1 cellular context compared by ENCODE assay signal in the genomic region with DNA sequence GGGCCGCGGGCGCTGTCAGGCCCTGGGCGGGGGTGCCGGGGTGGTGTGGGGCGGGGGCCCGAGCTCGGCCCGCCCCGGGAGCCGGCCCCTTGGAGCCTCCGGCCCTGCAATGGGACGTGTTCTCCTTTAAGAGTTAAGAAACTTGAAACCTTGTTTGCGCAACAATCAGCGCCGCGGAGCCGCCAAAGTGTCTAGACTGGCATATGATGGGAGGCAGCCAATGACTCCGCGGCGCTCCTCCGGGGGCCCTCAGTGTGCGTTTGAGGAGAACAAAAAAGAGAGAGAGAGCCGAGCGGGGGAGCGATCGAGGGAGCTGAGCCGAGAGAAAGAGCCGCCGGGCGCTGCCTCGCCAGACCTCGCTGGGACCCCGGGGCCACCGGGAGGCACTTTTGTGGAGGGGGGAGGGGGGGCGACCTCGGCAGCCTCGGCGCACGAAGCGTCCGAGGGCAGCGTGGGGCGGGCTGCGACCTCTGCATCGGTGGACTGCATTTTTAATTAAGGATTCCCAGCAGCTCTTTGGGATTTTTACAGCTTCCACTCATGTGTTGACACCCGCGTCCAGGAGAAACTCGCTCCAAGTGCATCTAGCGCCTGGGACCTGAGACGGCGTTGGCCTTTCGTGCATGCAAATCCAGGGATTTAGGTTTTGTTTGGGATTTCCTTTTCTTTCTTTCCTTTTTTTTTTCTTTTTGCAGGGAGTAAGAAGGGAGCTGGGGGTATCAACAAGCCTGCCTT.
TF ChIP-seq lines count a peak whose summit lies in the region.

A gene (plus strand): TSS at position 202 of the 735 bp plus-strand sequence. CDS start 1,023 bp downstream, outside the sequence.

TF ChIP-seq in K562, 482 proteins besides CTCF, POLR2A, EP300 and RAD21 (continued from another document and continues in another):
- TF ChIP-seq, protein P1, sequence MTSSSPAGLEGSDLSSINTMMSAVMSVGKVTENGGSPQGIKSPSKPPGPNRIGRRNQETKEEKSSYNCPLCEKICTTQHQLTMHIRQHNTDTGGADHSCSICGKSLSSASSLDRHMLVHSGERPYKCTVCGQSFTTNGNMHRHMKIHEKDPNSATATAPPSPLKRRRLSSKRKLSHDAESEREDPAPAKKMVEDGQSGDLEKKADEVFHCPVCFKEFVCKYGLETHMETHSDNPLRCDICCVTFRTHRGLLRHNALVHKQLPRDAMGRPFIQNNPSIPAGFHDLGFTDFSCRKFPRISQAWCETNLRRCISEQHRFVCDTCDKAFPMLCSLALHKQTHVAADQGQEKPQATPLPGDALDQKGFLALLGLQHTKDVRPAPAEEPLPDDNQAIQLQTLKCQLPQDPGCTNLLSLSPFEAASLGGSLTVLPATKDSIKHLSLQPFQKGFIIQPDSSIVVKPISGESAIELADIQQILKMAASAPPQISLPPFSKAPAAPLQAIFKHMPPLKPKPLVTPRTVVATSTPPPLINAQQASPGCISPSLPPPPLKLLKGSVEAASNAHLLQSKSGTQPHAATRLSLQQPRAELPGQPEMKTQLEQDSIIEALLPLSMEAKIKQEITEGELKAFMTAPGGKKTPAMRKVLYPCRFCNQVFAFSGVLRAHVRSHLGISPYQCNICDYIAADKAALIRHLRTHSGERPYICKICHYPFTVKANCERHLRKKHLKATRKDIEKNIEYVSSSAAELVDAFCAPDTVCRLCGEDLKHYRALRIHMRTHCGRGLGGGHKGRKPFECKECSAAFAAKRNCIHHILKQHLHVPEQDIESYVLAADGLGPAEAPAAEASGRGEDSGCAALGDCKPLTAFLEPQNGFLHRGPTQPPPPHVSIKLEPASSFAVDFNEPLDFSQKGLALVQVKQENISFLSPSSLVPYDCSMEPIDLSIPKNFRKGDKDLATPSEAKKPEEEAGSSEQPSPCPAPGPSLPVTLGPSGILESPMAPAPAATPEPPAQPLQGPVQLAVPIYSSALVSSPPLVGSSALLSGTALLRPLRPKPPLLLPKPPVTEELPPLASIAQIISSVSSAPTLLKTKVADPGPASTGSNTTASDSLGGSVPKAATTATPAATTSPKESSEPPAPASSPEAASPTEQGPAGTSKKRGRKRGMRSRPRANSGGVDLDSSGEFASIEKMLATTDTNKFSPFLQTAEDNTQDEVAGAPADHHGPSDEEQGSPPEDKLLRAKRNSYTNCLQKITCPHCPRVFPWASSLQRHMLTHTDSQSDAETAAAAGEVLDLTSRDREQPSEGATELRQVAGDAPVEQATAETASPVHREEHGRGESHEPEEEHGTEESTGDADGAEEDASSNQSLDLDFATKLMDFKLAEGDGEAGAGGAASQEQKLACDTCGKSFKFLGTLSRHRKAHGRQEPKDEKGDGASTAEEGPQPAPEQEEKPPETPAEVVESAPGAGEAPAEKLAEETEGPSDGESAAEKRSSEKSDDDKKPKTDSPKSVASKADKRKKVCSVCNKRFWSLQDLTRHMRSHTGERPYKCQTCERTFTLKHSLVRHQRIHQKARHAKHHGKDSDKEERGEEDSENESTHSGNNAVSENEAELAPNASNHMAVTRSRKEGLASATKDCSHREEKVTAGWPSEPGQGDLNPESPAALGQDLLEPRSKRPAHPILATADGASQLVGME (CRISPR knock-in tag; IDR thresholded peaks at IDR 0.05): no peak
- TF ChIP-seq, protein P2, sequence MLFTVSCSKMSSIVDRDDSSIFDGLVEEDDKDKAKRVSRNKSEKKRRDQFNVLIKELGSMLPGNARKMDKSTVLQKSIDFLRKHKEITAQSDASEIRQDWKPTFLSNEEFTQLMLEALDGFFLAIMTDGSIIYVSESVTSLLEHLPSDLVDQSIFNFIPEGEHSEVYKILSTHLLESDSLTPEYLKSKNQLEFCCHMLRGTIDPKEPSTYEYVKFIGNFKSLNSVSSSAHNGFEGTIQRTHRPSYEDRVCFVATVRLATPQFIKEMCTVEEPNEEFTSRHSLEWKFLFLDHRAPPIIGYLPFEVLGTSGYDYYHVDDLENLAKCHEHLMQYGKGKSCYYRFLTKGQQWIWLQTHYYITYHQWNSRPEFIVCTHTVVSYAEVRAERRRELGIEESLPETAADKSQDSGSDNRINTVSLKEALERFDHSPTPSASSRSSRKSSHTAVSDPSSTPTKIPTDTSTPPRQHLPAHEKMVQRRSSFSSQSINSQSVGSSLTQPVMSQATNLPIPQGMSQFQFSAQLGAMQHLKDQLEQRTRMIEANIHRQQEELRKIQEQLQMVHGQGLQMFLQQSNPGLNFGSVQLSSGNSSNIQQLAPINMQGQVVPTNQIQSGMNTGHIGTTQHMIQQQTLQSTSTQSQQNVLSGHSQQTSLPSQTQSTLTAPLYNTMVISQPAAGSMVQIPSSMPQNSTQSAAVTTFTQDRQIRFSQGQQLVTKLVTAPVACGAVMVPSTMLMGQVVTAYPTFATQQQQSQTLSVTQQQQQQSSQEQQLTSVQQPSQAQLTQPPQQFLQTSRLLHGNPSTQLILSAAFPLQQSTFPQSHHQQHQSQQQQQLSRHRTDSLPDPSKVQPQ (CRISPR knock-in tag; IDR thresholded peaks at IDR 0.05; ENCODE audit: borderline replicate concordance): no peak
- TF ChIP-seq, protein P3, sequence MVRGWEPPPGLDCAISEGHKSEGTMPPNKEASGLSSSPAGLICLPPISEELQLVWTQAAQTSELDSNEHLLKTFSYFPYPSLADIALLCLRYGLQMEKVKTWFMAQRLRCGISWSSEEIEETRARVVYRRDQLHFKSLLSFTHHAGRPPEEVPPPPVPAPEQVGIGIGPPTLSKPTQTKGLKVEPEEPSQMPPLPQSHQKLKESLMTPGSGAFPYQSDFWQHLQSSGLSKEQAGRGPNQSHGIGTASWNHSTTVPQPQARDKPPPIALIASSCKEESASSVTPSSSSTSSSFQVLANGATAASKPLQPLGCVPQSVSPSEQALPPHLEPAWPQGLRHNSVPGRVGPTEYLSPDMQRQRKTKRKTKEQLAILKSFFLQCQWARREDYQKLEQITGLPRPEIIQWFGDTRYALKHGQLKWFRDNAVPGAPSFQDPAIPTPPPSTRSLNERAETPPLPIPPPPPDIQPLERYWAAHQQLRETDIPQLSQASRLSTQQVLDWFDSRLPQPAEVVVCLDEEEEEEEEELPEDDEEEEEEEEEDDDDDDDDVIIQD (CRISPR knock-in tag; IDR thresholded peaks at IDR 0.05): no peak
- TF ChIP-seq SMAD4 (CRISPR knock-in tag; conservative IDR thresholded peaks at IDR 0.05) (peak; percentile 100), SMAD1 (IDR thresholded peaks at IDR 0.05; ENCODE audit: low read depth, low read length, partially characterized antibody) (peak; percentile 39), CSDE1 (IDR thresholded peaks at IDR 0.05) (no peak), GTF2A2 (tag; IDR thresholded peaks at IDR 0.05) (no peak), RBM15 (IDR thresholded peaks at IDR 0.05; ENCODE audit: insufficient read depth, low read length) (no peak), BCL6 (CRISPR knock-in tag; IDR thresholded peaks at IDR 0.05) (no peak), CHD1 (IDR thresholded peaks at IDR 0.05; ENCODE audit: low read length) (peak; percentile 40), NUFIP1 (IDR thresholded peaks at IDR 0.05; ENCODE audit: partially characterized antibody) (no peak), ELF2 (CRISPR knock-in tag; IDR thresholded peaks at IDR 0.05) (no peak), NONO (IDR thresholded peaks at IDR 0.05; ENCODE audit: low read depth in 2 of 2, low read length in 1 of 2) (no peak), XRCC4 (IDR thresholded peaks at IDR 0.05; ENCODE audit: extremely low read depth, insufficient read depth, insufficient read length) (no peak), NR2C2 (CRISPR knock-in tag; IDR thresholded peaks at IDR 0.05) (no peak), NR2C2 (tag; IDR thresholded peaks at IDR 0.05) (no peak), ZNF316 (IDR thresholded peaks at IDR 0.05) (no peak), KDM1A (IDR thresholded peaks at IDR 0.05) (no peak), GABPA (tag; conservative IDR thresholded peaks at IDR 0.05; ENCODE audit: low read depth) (no peak), ZNF253 (CRISPR knock-in tag; conservative IDR thresholded peaks at IDR 0.05) (no peak), MYC (IDR thresholded peaks at IDR 0.05; ENCODE audit: low read depth, low read length) (0 out of 2 replicates have a peak, but pooled peaks have one; percentile 23), MYC (CRISPR knock-in tag; IDR thresholded peaks at IDR 0.05; ENCODE audit: borderline replicate concordance, low read depth) (no peak), NELFE (IDR thresholded peaks at IDR 0.05; ENCODE audit: insufficient read depth, insufficient read length) (no peak), PHF8 (IDR thresholded peaks at IDR 0.05; ENCODE audit: borderline replicate concordance, low read length) (0 out of 2 replicates have a peak, but pooled peaks have one; percentile 12)
- TF ChIP-seq, protein P4, sequence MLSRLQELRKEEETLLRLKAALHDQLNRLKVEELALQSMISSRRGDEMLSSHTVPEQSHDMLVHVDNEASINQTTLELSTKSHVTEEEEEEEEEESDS (CRISPR knock-in tag; IDR thresholded peaks at IDR 0.05): no peak
- TF ChIP-seq, protein P5, sequence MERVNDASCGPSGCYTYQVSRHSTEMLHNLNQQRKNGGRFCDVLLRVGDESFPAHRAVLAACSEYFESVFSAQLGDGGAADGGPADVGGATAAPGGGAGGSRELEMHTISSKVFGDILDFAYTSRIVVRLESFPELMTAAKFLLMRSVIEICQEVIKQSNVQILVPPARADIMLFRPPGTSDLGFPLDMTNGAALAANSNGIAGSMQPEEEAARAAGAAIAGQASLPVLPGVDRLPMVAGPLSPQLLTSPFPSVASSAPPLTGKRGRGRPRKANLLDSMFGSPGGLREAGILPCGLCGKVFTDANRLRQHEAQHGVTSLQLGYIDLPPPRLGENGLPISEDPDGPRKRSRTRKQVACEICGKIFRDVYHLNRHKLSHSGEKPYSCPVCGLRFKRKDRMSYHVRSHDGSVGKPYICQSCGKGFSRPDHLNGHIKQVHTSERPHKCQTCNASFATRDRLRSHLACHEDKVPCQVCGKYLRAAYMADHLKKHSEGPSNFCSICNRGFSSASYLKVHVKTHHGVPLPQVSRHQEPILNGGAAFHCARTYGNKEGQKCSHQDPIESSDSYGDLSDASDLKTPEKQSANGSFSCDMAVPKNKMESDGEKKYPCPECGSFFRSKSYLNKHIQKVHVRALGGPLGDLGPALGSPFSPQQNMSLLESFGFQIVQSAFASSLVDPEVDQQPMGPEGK (CRISPR knock-in tag; IDR thresholded peaks at IDR 0.05; ENCODE audit: borderline replicate concordance): no peak
- TF ChIP-seq, protein P6, sequence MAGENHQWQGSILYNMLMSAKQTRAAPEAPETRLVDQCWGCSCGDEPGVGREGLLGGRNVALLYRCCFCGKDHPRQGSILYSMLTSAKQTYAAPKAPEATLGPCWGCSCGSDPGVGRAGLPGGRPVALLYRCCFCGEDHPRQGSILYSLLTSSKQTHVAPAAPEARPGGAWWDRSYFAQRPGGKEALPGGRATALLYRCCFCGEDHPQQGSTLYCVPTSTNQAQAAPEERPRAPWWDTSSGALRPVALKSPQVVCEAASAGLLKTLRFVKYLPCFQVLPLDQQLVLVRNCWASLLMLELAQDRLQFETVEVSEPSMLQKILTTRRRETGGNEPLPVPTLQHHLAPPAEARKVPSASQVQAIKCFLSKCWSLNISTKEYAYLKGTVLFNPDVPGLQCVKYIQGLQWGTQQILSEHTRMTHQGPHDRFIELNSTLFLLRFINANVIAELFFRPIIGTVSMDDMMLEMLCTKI (IDR thresholded peaks at IDR 0.05; ENCODE audit: partially characterized antibody): no peak
- TF ChIP-seq, protein P7, sequence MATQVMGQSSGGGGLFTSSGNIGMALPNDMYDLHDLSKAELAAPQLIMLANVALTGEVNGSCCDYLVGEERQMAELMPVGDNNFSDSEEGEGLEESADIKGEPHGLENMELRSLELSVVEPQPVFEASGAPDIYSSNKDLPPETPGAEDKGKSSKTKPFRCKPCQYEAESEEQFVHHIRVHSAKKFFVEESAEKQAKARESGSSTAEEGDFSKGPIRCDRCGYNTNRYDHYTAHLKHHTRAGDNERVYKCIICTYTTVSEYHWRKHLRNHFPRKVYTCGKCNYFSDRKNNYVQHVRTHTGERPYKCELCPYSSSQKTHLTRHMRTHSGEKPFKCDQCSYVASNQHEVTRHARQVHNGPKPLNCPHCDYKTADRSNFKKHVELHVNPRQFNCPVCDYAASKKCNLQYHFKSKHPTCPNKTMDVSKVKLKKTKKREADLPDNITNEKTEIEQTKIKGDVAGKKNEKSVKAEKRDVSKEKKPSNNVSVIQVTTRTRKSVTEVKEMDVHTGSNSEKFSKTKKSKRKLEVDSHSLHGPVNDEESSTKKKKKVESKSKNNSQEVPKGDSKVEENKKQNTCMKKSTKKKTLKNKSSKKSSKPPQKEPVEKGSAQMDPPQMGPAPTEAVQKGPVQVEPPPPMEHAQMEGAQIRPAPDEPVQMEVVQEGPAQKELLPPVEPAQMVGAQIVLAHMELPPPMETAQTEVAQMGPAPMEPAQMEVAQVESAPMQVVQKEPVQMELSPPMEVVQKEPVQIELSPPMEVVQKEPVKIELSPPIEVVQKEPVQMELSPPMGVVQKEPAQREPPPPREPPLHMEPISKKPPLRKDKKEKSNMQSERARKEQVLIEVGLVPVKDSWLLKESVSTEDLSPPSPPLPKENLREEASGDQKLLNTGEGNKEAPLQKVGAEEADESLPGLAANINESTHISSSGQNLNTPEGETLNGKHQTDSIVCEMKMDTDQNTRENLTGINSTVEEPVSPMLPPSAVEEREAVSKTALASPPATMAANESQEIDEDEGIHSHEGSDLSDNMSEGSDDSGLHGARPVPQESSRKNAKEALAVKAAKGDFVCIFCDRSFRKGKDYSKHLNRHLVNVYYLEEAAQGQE (CRISPR knock-in tag; IDR thresholded peaks at IDR 0.05; ENCODE audit: low read depth): no peak
- TF ChIP-seq, protein P8, sequence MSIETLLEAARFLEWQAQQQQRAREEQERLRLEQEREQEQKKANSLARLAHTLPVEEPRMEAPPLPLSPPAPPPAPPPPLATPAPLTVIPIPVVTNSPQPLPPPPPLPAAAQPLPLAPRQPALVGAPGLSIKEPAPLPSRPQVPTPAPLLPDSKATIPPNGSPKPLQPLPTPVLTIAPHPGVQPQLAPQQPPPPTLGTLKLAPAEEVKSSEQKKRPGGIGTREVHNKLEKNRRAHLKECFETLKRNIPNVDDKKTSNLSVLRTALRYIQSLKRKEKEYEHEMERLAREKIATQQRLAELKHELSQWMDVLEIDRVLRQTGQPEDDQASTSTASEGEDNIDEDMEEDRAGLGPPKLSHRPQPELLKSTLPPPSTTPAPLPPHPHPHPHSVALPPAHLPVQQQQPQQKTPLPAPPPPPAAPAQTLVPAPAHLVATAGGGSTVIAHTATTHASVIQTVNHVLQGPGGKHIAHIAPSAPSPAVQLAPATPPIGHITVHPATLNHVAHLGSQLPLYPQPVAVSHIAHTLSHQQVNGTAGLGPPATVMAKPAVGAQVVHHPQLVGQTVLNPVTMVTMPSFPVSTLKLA (conservative IDR thresholded peaks at IDR 0.05): 0 out of 4 replicates have a peak, but pooled peaks have one; percentile 16 to 44
- TF ChIP-seq, protein P9, sequence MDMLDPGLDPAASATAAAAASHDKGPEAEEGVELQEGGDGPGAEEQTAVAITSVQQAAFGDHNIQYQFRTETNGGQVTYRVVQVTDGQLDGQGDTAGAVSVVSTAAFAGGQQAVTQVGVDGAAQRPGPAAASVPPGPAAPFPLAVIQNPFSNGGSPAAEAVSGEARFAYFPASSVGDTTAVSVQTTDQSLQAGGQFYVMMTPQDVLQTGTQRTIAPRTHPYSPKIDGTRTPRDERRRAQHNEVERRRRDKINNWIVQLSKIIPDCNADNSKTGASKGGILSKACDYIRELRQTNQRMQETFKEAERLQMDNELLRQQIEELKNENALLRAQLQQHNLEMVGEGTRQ (CRISPR knock-in tag; IDR thresholded peaks at IDR 0.05): peak; percentile 80
- TF ChIP-seq, protein P10, sequence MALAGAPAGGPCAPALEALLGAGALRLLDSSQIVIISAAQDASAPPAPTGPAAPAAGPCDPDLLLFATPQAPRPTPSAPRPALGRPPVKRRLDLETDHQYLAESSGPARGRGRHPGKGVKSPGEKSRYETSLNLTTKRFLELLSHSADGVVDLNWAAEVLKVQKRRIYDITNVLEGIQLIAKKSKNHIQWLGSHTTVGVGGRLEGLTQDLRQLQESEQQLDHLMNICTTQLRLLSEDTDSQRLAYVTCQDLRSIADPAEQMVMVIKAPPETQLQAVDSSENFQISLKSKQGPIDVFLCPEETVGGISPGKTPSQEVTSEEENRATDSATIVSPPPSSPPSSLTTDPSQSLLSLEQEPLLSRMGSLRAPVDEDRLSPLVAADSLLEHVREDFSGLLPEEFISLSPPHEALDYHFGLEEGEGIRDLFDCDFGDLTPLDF (CRISPR knock-in tag; IDR thresholded peaks at IDR 0.05): no peak
